In genomic region chr3:42055291-42055690, GRCh38 we compare ENCODE assay signal across 18 cellular contexts. TPM values are rescaled to one million over a fixed set of nuclear protein-coding genes. Genes with fewer than 3 reads are reported as not detected.
DNase-seq lines count a peak whose midpoint lies in the region; ATAC-seq, FAIRE-seq and TF ChIP-seq lines count a peak whose summit lies in the region.
"Had no signal": no experiment of that assay in that cellular context is flagged by ENCODE, and none has a peak within 500 bp of the region (broad histone marks: within the 10 kb centered on the region; RNA-seq: fewer than 3 reads in every experiment).

No MANE protein-coding gene starts in this region.

- H3K9me3 Mint-ChIP-seq in endothelial cell (ENCODE audit: unreplicated experiment): no peaks in the 10 kb centered on the region
- H3K9me3 Mint-ChIP-seq: activated CD4-positive, alpha-beta T cell treated with anti-CD3 and anti-CD28 coated beads, Interleukin-2, amount 10 ng/mL, durations not matched to agents 24 days and 14 days; T-helper 2 cell treated with Interferon-gamma antibody and Interleukin-4, amounts not matched to agents 5 μg/mL and 100 μg/mL, for 36 hours had no signal

- H3K36me3 ChIP-seq in heart left ventricle (no peaks in the 10 kb centered on the region), HepG2 (replicated peaks in 1 of 2; ENCODE audit: control insufficient read depth in 1 of 2, insufficient read depth in 2 of 2, low read length in 2 of 2) (no peaks in the 10 kb centered on the region; a peak in 1 of 5 replicates), subcutaneous abdominal adipose tissue (ENCODE audit: control insufficient read depth in 5 of 5, insufficient read depth in 5 of 5, low read length in 5 of 5) (no peaks in the 10 kb centered on the region)
- H3K36me3 ChIP-seq: neutrophil, tibial nerve had no signal

- peak; percentile 75 for FAIRE-seq in HepG2 (lab: Jason Lieb, UNC)

- H3K27me3 ChIP-seq in heart left ventricle: no peaks in the 10 kb centered on the region
- no peaks in the 10 kb centered on the region; a peak in 1 of 5 replicates for H3K27me3 ChIP-seq in HepG2 (ENCODE audit: control insufficient read depth in 1 of 2, insufficient read depth in 2 of 2, low read length in 2 of 2)
- no peaks in the 10 kb centered on the region for H3K27me3 ChIP-seq in subcutaneous abdominal adipose tissue (ENCODE audit: control insufficient read depth in 5 of 5, insufficient read depth in 4 of 5, low read length in 5 of 5)
- H3K27me3 ChIP-seq: neutrophil, tibial nerve had no signal

- H3K27ac ChIP-seq in heart left ventricle (peak overlapping the region in 8 of 12 donors; percentile 32 to 84 (median 56)), HepG2 (ENCODE audit: extremely low read length, insufficient read depth, low read length) (peak overlapping the region; percentile 56), subcutaneous abdominal adipose tissue (ENCODE audit: low read depth, low read length) (peak overlapping the region; percentile 66)
- H3K27ac ChIP-seq: neutrophil had no signal

- peaks cover 14 to 94% (median 68%) of the 10 kb centered on the region in 12 donors for H3K4me1 ChIP-seq in heart left ventricle
- peaks cover 67% of the 10 kb centered on the region for H3K4me1 ChIP-seq in HepG2 (ENCODE audit: insufficient read depth, low read length)
- peaks cover 10 to 50% (median 45%) of the 10 kb centered on the region in 5 donors for H3K4me1 ChIP-seq in subcutaneous abdominal adipose tissue (ENCODE audit: control insufficient read depth in 5 of 5, insufficient read depth in 5 of 5, low read length in 5 of 5)

- DNase-seq in heart left ventricle: no peak
- DNase-seq in Right ventricle myocardium superior: no peak
- no peak for DNase-seq in endothelial cell (ENCODE audit: low spot score)
- peak; percentile 81 for DNase-seq in HepG2 (ENCODE audit: low spot score)
- DNase-seq in AML-193 (lab: John Stamatoyannopoulos, UW): no peak
- no peak for DNase-seq in stimulated activated CD4-positive, alpha-beta T cell treated with anti-CD3 and anti-CD28 coated beads, Interleukin-2, amount 100 ng/mL, for 24 hours
- DNase-seq in epidermal melanocyte (ENCODE audit: insufficient read length, low spot score): no peak
- DNase-seq: ACHN; activated CD4-positive, alpha-beta T cell treated with anti-CD3 and anti-CD28 coated beads, Interleukin-2, amount 10 ng/mL, durations not matched to agents 24 days and 14 days; aorta; KBM-7; NCI-H2029; NCI-H748 treated with DMSO at 0.1 percent for 48 hours had no signal

- ATAC-seq in heart left ventricle (no peak), Right ventricle myocardium superior (ENCODE audit: poor library complexity) (no peak), HepG2 (peak; percentile 4; the same call in 1 of the 3 replicates)
- ATAC-seq: Right ventricle myocardium inferior had no signal

- no peaks in the 10 kb centered on the region for H3K36me3 Mint-ChIP-seq in endothelial cell (ENCODE audit: low read depth, unreplicated experiment)

- TF ChIP-seq POLR2A in heart left ventricle (IDR thresholded peaks at IDR 0.05) (no peak), HepG2 (IDR thresholded peaks at IDR 0.05; ENCODE audit: insufficient read depth in 1 of 2, low read depth in 2 of 2, low read length in 2 of 2) (no peak)

- H3K4me1 Mint-ChIP-seq in endothelial cell (ENCODE audit: unreplicated experiment): peaks cover 50% of the 10 kb centered on the region

- POLR2A ChIA-PET in HepG2 (lab: Yijun Ruan, JAX): interaction anchor here (2.0 kb wide), 1 partner anchor 11 kb away, joined by 6 read pairs; no protein-coding TSS in a partner anchor

- 0 out of 2 replicates have a peak overlapping the region, but pooled peaks have one; percentile 0 for H3K4me2 ChIP-seq in HepG2 (ENCODE audit: low read depth, low read length)

- H3K79me2 ChIP-seq in HepG2 (ENCODE audit: insufficient read depth, low read length): peaks cover 59% of the 10 kb centered on the region

- H2AFZ ChIP-seq in HepG2 (ENCODE audit: low read length): no peak overlapping the region

- CTCF ChIA-PET in HepG2 (lab: Yijun Ruan, JAX; ENCODE audit: low intra/inter-chr PET ratio, low total read pairs): no interaction called here

- no peak for TF ChIP-seq RAD21 in HepG2 (CRISPR knock-in tag; IDR thresholded peaks at IDR 0.05)

- H3K9me3 ChIP-seq in heart left ventricle (no peaks in the 10 kb centered on the region), HepG2 (ENCODE audit: low read length) (no peaks in the 10 kb centered on the region), subcutaneous abdominal adipose tissue (ENCODE audit: control insufficient read depth in 5 of 5, low read length in 5 of 5) (no peaks in the 10 kb centered on the region)
- H3K9me3 ChIP-seq: neutrophil, tibial nerve had no signal

- H3K4me3 ChIP-seq in heart left ventricle: no peak overlapping the region
- H3K4me3 ChIP-seq in HepG2 (replicated peaks in 1 of 3; ENCODE audit: insufficient read depth in 1 of 3, low read depth in 2 of 3, low read length in 3 of 3): no peak overlapping the region
- no peak overlapping the region for H3K4me3 ChIP-seq in subcutaneous abdominal adipose tissue (ENCODE audit: low read depth in 1 of 5, low read length in 5 of 5)
- H3K4me3 ChIP-seq: tibial nerve had no signal

- peak overlapping the region; percentile 61 for H3K27ac Mint-ChIP-seq in endothelial cell (ENCODE audit: unreplicated experiment)
- H3K27ac Mint-ChIP-seq: activated CD4-positive, alpha-beta T cell treated with anti-CD3 and anti-CD28 coated beads, Interleukin-2, amount 10 ng/mL, durations not matched to agents 24 days and 14 days; T-helper 2 cell treated with Interferon-gamma antibody and Interleukin-4, amounts not matched to agents 5 μg/mL and 100 μg/mL, for 36 hours had no signal

- no peak for TF ChIP-seq CTCF in heart left ventricle (IDR thresholded peaks at IDR 0.05)
- no peak for TF ChIP-seq CTCF in endothelial cell (IDR thresholded peaks at IDR 0.05; ENCODE audit: unreplicated experiment)
- no peak for TF ChIP-seq CTCF in HepG2 (CRISPR knock-in tag; IDR thresholded peaks at IDR 0.05)

- H3K9ac ChIP-seq in HepG2 (ENCODE audit: insufficient read depth, low read depth, low read length): no peak overlapping the region; the same call in 1 of the 2 replicates
- H3K9ac ChIP-seq in subcutaneous abdominal adipose tissue (ENCODE audit: low read length in 5 of 5): no peak overlapping the region

- H3K27me3 Mint-ChIP-seq in endothelial cell (ENCODE audit: unreplicated experiment): no peaks in the 10 kb centered on the region
- H3K27me3 Mint-ChIP-seq: activated CD4-positive, alpha-beta T cell treated with anti-CD3 and anti-CD28 coated beads, Interleukin-2, amount 10 ng/mL, durations not matched to agents 24 days and 14 days had no signal

- BruUV-seq in HepG2 (replicated peaks; lab: Mats Ljungman, UMichigan): no TSS peak

- peak; percentile 25 to 73; a peak in 2 of 4 replicates for TF ChIP-seq EP300 in HepG2 (IDR thresholded peaks at IDR 0.05; ENCODE audit: low read depth in 2 of 2, low read length in 2 of 2)
- no peak for TF ChIP-seq EP300 in HepG2 (CRISPR knock-in tag; IDR thresholded peaks at IDR 0.05; ENCODE audit: borderline replicate concordance)

- H4K20me1 ChIP-seq in HepG2 (ENCODE audit: insufficient read depth, low read length): no peaks in the 10 kb centered on the region

- intact Hi-C loops in heart left ventricle (cut with DNase I): loop anchor here in 2 of 10 donors (5.0 kb wide), 1 partner anchor 33 kb away; no protein-coding TSS in a partner anchor
- intact Hi-C loops in Right ventricle myocardium superior (cut with DNase I): no loop called here
- intact Hi-C loops in HepG2 (cut with micrococcal nuclease; ENCODE audit: unreplicated experiment): no loop called here

- H3K4me3 Mint-ChIP-seq in endothelial cell (ENCODE audit: unreplicated experiment): no peak overlapping the region
- H3K4me3 Mint-ChIP-seq: activated CD4-positive, alpha-beta T cell treated with anti-CD3 and anti-CD28 coated beads, Interleukin-2, amount 10 ng/mL, durations not matched to agents 24 days and 14 days; T-helper 2 cell treated with Interferon-gamma antibody and Interleukin-4, amounts not matched to agents 5 μg/mL and 100 μg/mL, for 36 hours had no signal

- in situ Hi-C loops in HepG2 (cut with HindIII; ENCODE audit: extremely low pct_ligation_motif_present, low pct_unique_long_range_greater_than_20kb): no loop called here

- 84 to 89% (median 87%) methylated on average over 3 of the region's 3 CpGs for whole genome bisulfite sequencing in heart left ventricle, 4 donors
- 51% methylated on average over 3 of the region's 3 CpGs for WGBS in HepG2 (ENCODE audit: low lambda C conversion rate)

TF ChIP-seq in HepG2, 621 proteins besides CTCF, POLR2A, EP300 and RAD21 (continues in another document):
- TF ChIP-seq PAX8 (CRISPR knock-in tag; IDR thresholded peaks at IDR 0.05; ENCODE audit: borderline replicate concordance): no peak

RNA-seq across cellular contexts. Expression of gene TRAK1, which starts 35.9 kb away (rescaled TPM):
- total RNA-seq in heart left ventricle (100 to 1,000 TPM; 149 to 364 (median 272) TPM), Right ventricle myocardium superior (273 TPM), endothelial cell (ENCODE audit: unreplicated experiment) (48.2 TPM), HepG2 (2016; rRNA removed; fragmentation: Illumina TruSeq; extraction: Trizol) (20.5 and 22.8 TPM in 2 replicates)
- polyA plus RNA-seq in heart left ventricle (10 to 100 TPM; 53.3 to 76.3 TPM), HepG2 (2011; rRNA removed) (40.8 and 46.6 TPM in 2 replicates)
- 7.0 and 7.4 TPM in 2 replicates for total RNA-seq in HepG2 (2016; cell fraction: cytosol; rRNA removed; fragmentation: Illumina TruSeq; extraction: Trizol; ENCODE audit: low read depth)
- total RNA-seq in HepG2 (2016; cell fraction: insoluble cytoplasmic fraction; rRNA removed; fragmentation: Illumina TruSeq; extraction: Trizol): 18.0 and 21.4 TPM in 2 replicates
- total RNA-seq in HepG2 (2016; cell fraction: membrane; rRNA removed; fragmentation: Illumina TruSeq; extraction: Trizol): 20.7 and 21.5 TPM in 2 replicates
- total RNA-seq in HepG2 (2016; cell fraction: nucleus; rRNA removed; fragmentation: Illumina TruSeq; extraction: Trizol): 26.3 and 30.0 TPM in 2 replicates
- polyA plus RNA-seq in HepG2 (2011; cell fraction: cytosol; rRNA removed): 29.8 and 35.8 TPM in 2 replicates
- polyA plus RNA-seq in HepG2 (2011; cell fraction: nucleus; rRNA removed): 63.9 and 75.8 TPM in 2 replicates
- 21.6 and 24.2 TPM in 2 replicates for polyA plus RNA-seq in HepG2 (2012)
- 3.6 and 5.4 TPM in 2 replicates for polyA plus RNA-seq in HepG2 (2016; cell fraction: cytosol; fragmentation: Illumina TruSeq; extraction: Trizol; ENCODE audit: low read depth)
- 16.6 and 20.2 TPM in 2 replicates for polyA plus RNA-seq in HepG2 (2016; cell fraction: insoluble cytoplasmic fraction; fragmentation: Illumina TruSeq; extraction: Trizol; ENCODE audit: low read depth)
- 11.6 and 12.7 TPM in 2 replicates for polyA plus RNA-seq in HepG2 (2016; cell fraction: membrane; fragmentation: Illumina TruSeq; extraction: Trizol; ENCODE audit: low read depth)
- 39.7 and 45.7 TPM in 2 replicates for polyA plus RNA-seq in HepG2 (2016; cell fraction: nucleus; fragmentation: Illumina TruSeq; extraction: Trizol; ENCODE audit: insufficient read depth, low read depth)
- polyA minus RNA-seq in HepG2 (2011; rRNA and poly(A)+ RNA removed; ENCODE audit: low replicate concordance): 22.1 and 65.6 TPM in 2 replicates
- 39.4 and 40.2 TPM in 2 replicates for polyA minus RNA-seq in HepG2 (2011; cell fraction: cytosol; rRNA and poly(A)+ RNA removed)
- 71.6 and 79.1 TPM in 2 replicates for polyA minus RNA-seq in HepG2 (2011; cell fraction: nucleus; rRNA and poly(A)+ RNA removed)
